ENCODE assay signal across 18 cellular contexts in genomic region chr1:60448866-60449265, GRCh38.
"Had no signal": no experiment of that assay in that cellular context is flagged by ENCODE, and none has a peak within 500 bp of the region (broad histone marks: within the 10 kb centered on the region; RNA-seq: fewer than 3 reads in every experiment).

No MANE protein-coding gene starts in this region.

- H3K9me3 ChIP-seq: colonic mucosa, tibial artery, upper lobe of left lung, uterus had no signal

- DNase-seq: colonic mucosa; effector CD4-positive, alpha-beta T cell; endodermal cell; erythroblast; foreskin keratinocyte; head of caudate nucleus; mammary epithelial cell; occipital lobe; psoas muscle; small intestine; stimulated activated CD4-positive, alpha-beta T cell treated with anti-CD3 and anti-CD28 coated beads, Interleukin-12 subunit alpha, Interleukin-12 subunit beta, amount 100 ng/mL, for 4 hours; stimulated activated naive CD4-positive, alpha-beta T cell; tibial artery; upper lobe of left lung; uterus had no signal

- H3K27me3 ChIP-seq: colonic mucosa, foreskin keratinocyte, hepatocyte, neural progenitor cell, tibial artery, upper lobe of left lung, uterus had no signal

- H3K9ac ChIP-seq: neural progenitor cell, parathyroid adenoma had no signal

- H3K36me3 ChIP-seq: colonic mucosa, tibial artery, upper lobe of left lung, uterus had no signal

- H3K4me3 ChIP-seq: colonic mucosa, hepatocyte, neural progenitor cell, psoas muscle, tibial artery, upper lobe of left lung, uterus had no signal

- H3K4me2 ChIP-seq: hepatocyte, neural progenitor cell had no signal

- H3K4me1 ChIP-seq: colonic mucosa, foreskin keratinocyte, parathyroid adenoma, psoas muscle, tibial artery, upper lobe of left lung, uterus had no signal

- H3K27ac ChIP-seq: colonic mucosa, foreskin keratinocyte, hepatocyte, neural progenitor cell, parathyroid adenoma, psoas muscle, tibial artery, upper lobe of left lung, uterus had no signal

- H3K79me2 ChIP-seq: hepatocyte, parathyroid adenoma had no signal

- H2AFZ ChIP-seq: hepatocyte, neural progenitor cell, parathyroid adenoma had no signal
